Comparison of ENCODE assay signal across 11 cellular contexts in genomic region chr3:119175869-119176756, GRCh38. TPM values are rescaled to one million over a fixed set of nuclear protein-coding genes. Genes with fewer than 3 reads are reported as not detected.
DNase-seq lines count a peak whose midpoint lies in the region; ATAC-seq, FAIRE-seq and TF ChIP-seq lines count a peak whose summit lies in the region.
"Had no signal": no experiment of that assay in that cellular context is flagged by ENCODE, and none has a peak within 500 bp of the region (broad histone marks: within the 10 kb centered on the region; RNA-seq: fewer than 3 reads in every experiment).

No MANE protein-coding gene starts in this region.

- H3K4me1 Mint-ChIP-seq in astrocyte (ENCODE audit: low read depth, unreplicated experiment), result peaks cover 5% of the 10 kb centered on the region
- H3K4me1 Mint-ChIP-seq in immature natural killer cell, result no peaks in the 10 kb centered on the region

- H3K36me3 Mint-ChIP-seq in astrocyte (ENCODE audit: low read depth, unreplicated experiment) (no peaks in the 10 kb centered on the region), immature natural killer cell (no peaks in the 10 kb centered on the region)

- peaks cover 4% of the 10 kb centered on the region for H3K27me3 Mint-ChIP-seq in astrocyte (ENCODE audit: low read depth, unreplicated experiment)
- H3K27me3 Mint-ChIP-seq in immature natural killer cell (ENCODE audit: low read depth in 3 of 3), result peaks cover 0 to 2% (median 0%) of the 10 kb centered on the region in 3 donors

- H3K36me3 ChIP-seq in astrocyte (ENCODE audit: insufficient read depth, low read length) (no peaks in the 10 kb centered on the region), stomach (no peaks in the 10 kb centered on the region)

- H3K4me3 ChIP-seq in astrocyte (ENCODE audit: insufficient read depth, low read depth, low read length), result no peak overlapping the region
- H3K4me3 ChIP-seq in stomach, result no peak overlapping the region

- peaks cover 2% of the 10 kb centered on the region for H3K27me3 ChIP-seq in astrocyte (ENCODE audit: insufficient read depth, low read length)
- H3K27me3 ChIP-seq in stomach, result no peaks in the 10 kb centered on the region

- no peak for TF ChIP-seq EP300 in stomach (IDR thresholded peaks at IDR 0.05)

- no peak overlapping the region for H3K27ac Mint-ChIP-seq in astrocyte (ENCODE audit: unreplicated experiment)
- peak overlapping the region in 1 of 6 donors; percentile 43 for H3K27ac Mint-ChIP-seq in immature natural killer cell

- H3K9me3 ChIP-seq in astrocyte (ENCODE audit: insufficient read depth, low read depth, low read length), result no peaks in the 10 kb centered on the region
- H3K9me3 ChIP-seq in stomach, result no peaks in the 10 kb centered on the region

- H3K9ac ChIP-seq in astrocyte (ENCODE audit: low read length), result peak overlapping the region; percentile 28

- H2AFZ ChIP-seq in astrocyte (ENCODE audit: low read depth, low read length), result no peak overlapping the region

- no peaks in the 10 kb centered on the region for H4K20me1 ChIP-seq in astrocyte (ENCODE audit: insufficient read depth, low read length)

- TF ChIP-seq CTCF in astrocyte (IDR thresholded peaks at IDR 0.05; ENCODE audit: insufficient read depth, low read depth, low read length) (no peak), stomach (IDR thresholded peaks at IDR 0.05) (no peak)

- H3K9me3 Mint-ChIP-seq in astrocyte (ENCODE audit: unreplicated experiment) (peaks cover 2% of the 10 kb centered on the region), immature natural killer cell (no peaks in the 10 kb centered on the region)
- H3K9me3 Mint-ChIP-seq: activated T-cell treated with anti-CD3 and anti-CD28 coated beads, Interleukin-2, amount 50 U/mL, for 4 hours had no signal

- no peaks in the 10 kb centered on the region for H3K79me2 ChIP-seq in astrocyte (ENCODE audit: insufficient read depth, low read length)

- H3K4me2 ChIP-seq in astrocyte (ENCODE audit: low read length), result peak overlapping the region; percentile 38

- H3K27ac ChIP-seq in astrocyte (ENCODE audit: low read depth, low read length) (peak overlapping the region; percentile 45), stomach (peak overlapping the region in 4 of 5 donors; percentile 10 to 72 (median 59))

- ATAC-seq in GM21529 (IDR thresholded peaks at IDR 0.05; ENCODE audit: unreplicated experiment), result no peak
- no peak for ATAC-seq in GM21381 (IDR thresholded peaks at IDR 0.05; ENCODE audit: unreplicated experiment)
- ATAC-seq: activated T-cell treated with anti-CD3 and anti-CD28 coated beads, Interleukin-2, amount 50 U/mL, for 4 hours had no signal

- DNase-seq in HPDE6-E6E7 (ENCODE audit: extremely low spot score) (peak; percentile 63), astrocyte (ENCODE audit: low read depth) (peak; percentile 69), glomerular visceral epithelial cell (ENCODE audit: extremely low spot score) (peak; percentile 29), stomach (peak; percentile 46), immature natural killer cell (no peak)
- DNase-seq: activated CD4-positive, CD25-positive, alpha-beta regulatory T cell treated with anti-CD3 and anti-CD28 coated beads, Interleukin-2, amount 50 U/mL, for 72 hours; activated T-cell treated with anti-CD3 and anti-CD28 coated beads, Interleukin-2, amount 50 U/mL, for 4 hours; NCI-H2081 treated with DMSO at 0.1 percent for 48 hours had no signal

- FAIRE-seq in astrocyte (lab: Jason Lieb, UNC), result no peak

- no peak for TF ChIP-seq POLR2A in stomach (IDR thresholded peaks at IDR 0.05)

- H3K4me1 ChIP-seq in astrocyte (ENCODE audit: insufficient read depth, low read length), result peaks cover 4% of the 10 kb centered on the region
- H3K4me1 ChIP-seq in stomach, result no peaks in the 10 kb centered on the region

- H3K4me3 Mint-ChIP-seq in astrocyte (ENCODE audit: unreplicated experiment) (no peak overlapping the region), immature natural killer cell (no peak overlapping the region)
- H3K4me3 Mint-ChIP-seq: activated T-cell treated with anti-CD3 and anti-CD28 coated beads, Interleukin-2, amount 50 U/mL, for 4 hours had no signal

- intact Hi-C loops in stomach (cut with DNase I; ENCODE audit: low total_unique reads), result no loop called here

- 39 to 67% (median 60%) methylated on average over 10 of the region's 10 CpGs for WGBS in stomach, 5 donors

RNA-seq across cellular contexts. Expression of gene UPK1B, which starts 2.7 kb away (rescaled TPM):
- total RNA-seq in astrocyte (0.14 TPM in 2 replicates), stomach (10 to 100 TPM in 1 of 5 donors, not detected in 4; 61.1 TPM)
- polyA plus RNA-seq in stomach (1 to 10 TPM in 2 of 3 donors, under 1 TPM in 1; 0.46 to 3.2 (median 1.4) TPM), immature natural killer cell (not detected)
- total RNA-seq: activated T-cell treated with anti-CD3 and anti-CD28 coated beads, Interleukin-2, amount 50 U/mL, for 4 hours; pulmonary artery endothelial cell had no signal

RNA-seq across cellular contexts. Expression of gene TEX55, which starts 30.1 kb away (rescaled TPM):
- total RNA-seq in astrocyte (not detected in 2 replicates), stomach (not detected)
- polyA plus RNA-seq in stomach (not detected), immature natural killer cell (not detected)
- total RNA-seq: activated T-cell treated with anti-CD3 and anti-CD28 coated beads, Interleukin-2, amount 50 U/mL, for 4 hours; pulmonary artery endothelial cell had no signal

Comparison
In these comparisons a context has a peak if more than half of its experiments do, and no peak if none do; other contexts are left out.
1. DNase-seq: peak in HPDE6-E6E7 (single experiment), astrocyte (single experiment), glomerular visceral epithelial cell (single experiment) and stomach (single experiment); none in immature natural killer cell (0 of 3).